8 cellular contexts compared by ENCODE assay signal in genomic region chr11:94493146-94493442, GRCh38. TPM values are rescaled to one million over a fixed set of nuclear protein-coding genes. Genes with fewer than 3 reads are reported as not detected.
DNase-seq lines count a peak whose midpoint lies in the region; ATAC-seq and TF ChIP-seq lines count a peak whose summit lies in the region.

No MANE protein-coding gene starts in this region.

- TF ChIP-seq CTCF in SU-DHL-6 (IDR thresholded peaks at IDR 0.05; ENCODE audit: insufficient read depth, low read length, poor library complexity, severe bottlenecking) (no peak), foreskin keratinocyte (conservative IDR thresholded peaks at IDR 0.05) (no peak)

- H3K27ac ChIP-seq in SU-DHL-6 (ENCODE audit: low read depth, low read length): 0 out of 2 replicates have a peak overlapping the region, but pooled peaks have one; percentile 45
- peak overlapping the region; percentile 81 for H3K27ac ChIP-seq in foreskin keratinocyte

- H3K27me3 ChIP-seq in SU-DHL-6 (ENCODE audit: low read length): no peaks in the 10 kb centered on the region
- H3K27me3 ChIP-seq in foreskin keratinocyte: no peaks in the 10 kb centered on the region
- no peaks in the 10 kb centered on the region for H3K27me3 ChIP-seq in skeletal muscle satellite cell (ENCODE audit: control insufficient read depth, insufficient read depth, low read length)

- H3K4me1 ChIP-seq in foreskin keratinocyte (peaks cover 18% of the 10 kb centered on the region), skeletal muscle satellite cell (ENCODE audit: control insufficient read depth, insufficient read depth, low read length) (peaks cover 18% of the 10 kb centered on the region)

- H3K4me3 ChIP-seq in SU-DHL-6 (ENCODE audit: insufficient read depth, low read length, poor library complexity, severe bottlenecking): peak overlapping the region; percentile 92
- H3K4me3 ChIP-seq in skeletal muscle satellite cell (ENCODE audit: low read length): peak overlapping the region; percentile 94

- DNase-seq in foreskin keratinocyte: no peak
- DNase-seq in NCI-H748 (lab: John Stamatoyannopoulos, UW; ENCODE audit: unreplicated experiment): no peak

- H3F3A ChIP-seq in SU-DHL-6 (ENCODE audit: insufficient read depth): 0 out of 2 replicates have a peak, but pooled peaks cover 4% of the 10 kb centered on the region

- no peaks in the 10 kb centered on the region for H3K9me2 ChIP-seq in SU-DHL-6 (replicated peaks; ENCODE audit: insufficient read depth, low read length)

- H3K9ac ChIP-seq in SU-DHL-6 (ENCODE audit: low read length) (peak overlapping the region; percentile 79), skeletal muscle satellite cell (ENCODE audit: low read depth, low read length) (peak overlapping the region; percentile 90)

- H3K9me3 ChIP-seq in SU-DHL-6 (ENCODE audit: insufficient read depth, low read length): no peaks in the 10 kb centered on the region
- H3K9me3 ChIP-seq in skeletal muscle satellite cell (replicated peaks; ENCODE audit: low read length): no peaks in the 10 kb centered on the region

- peaks cover 10% of the 10 kb centered on the region; the same call in 1 of the 2 replicates for H4K20me1 ChIP-seq in SU-DHL-6 (ENCODE audit: low read depth, low read length)

- peak overlapping the region; percentile 95 for H3K4me2 ChIP-seq in SU-DHL-6 (ENCODE audit: low read depth, low read length, poor library complexity, severe bottlenecking)
- H3K4me2 ChIP-seq in skeletal muscle satellite cell (ENCODE audit: low read length): peak overlapping the region; percentile 86

- ATAC-seq in GM19023 (IDR thresholded peaks at IDR 0.05; ENCODE audit: unreplicated experiment): peak; percentile 22
- peak; percentile 23 for ATAC-seq in HG02885 (IDR thresholded peaks at IDR 0.05; ENCODE audit: poor library complexity, unreplicated experiment)
- no peak for ATAC-seq in foreskin keratinocyte
- ATAC-seq in GM18861 (IDR thresholded peaks at IDR 0.05; ENCODE audit: unreplicated experiment): no peak
- no peak for ATAC-seq in HG02970 (IDR thresholded peaks at IDR 0.05; ENCODE audit: low FRiP score, unreplicated experiment)

- H2AFZ ChIP-seq in SU-DHL-6 (ENCODE audit: low read depth, low read length, severe bottlenecking): peak overlapping the region; percentile 88

- H3K79me2 ChIP-seq in SU-DHL-6 (ENCODE audit: insufficient read depth, low read length): peaks cover 48% of the 10 kb centered on the region

- H3K36me3 ChIP-seq in SU-DHL-6 (ENCODE audit: low read length) (peaks cover 28% of the 10 kb centered on the region; the same call in 1 of the 2 replicates), skeletal muscle satellite cell (ENCODE audit: insufficient read depth, low read length) (peaks cover 20% of the 10 kb centered on the region)

RNA-seq across cellular contexts. Expression of gene MRE11, which starts 0.6 kb away (rescaled TPM):
- total RNA-seq in foreskin keratinocyte: 18.7 and 20.8 TPM in 2 replicates
- polyA plus RNA-seq in foreskin keratinocyte: 6.7 and 8.8 TPM in 2 replicates
- 12.4 and 14.6 TPM in 2 replicates for total RNA-seq in skeletal muscle satellite cell (2012; rRNA removed)

RNA-seq across cellular contexts. Expression of gene ANKRD49, which starts 0.7 kb away (rescaled TPM):
- 11.7 and 11.9 TPM in 2 replicates for total RNA-seq in foreskin keratinocyte
- 5.5 and 7.4 TPM in 2 replicates for polyA plus RNA-seq in foreskin keratinocyte
- total RNA-seq in skeletal muscle satellite cell (2012; rRNA removed): 7.9 and 11.6 TPM in 2 replicates

RNA-seq across cellular contexts. Expression of gene C11orf97, which starts 19.2 kb away (rescaled TPM):
- not detected in 2 replicates for total RNA-seq in foreskin keratinocyte
- polyA plus RNA-seq in foreskin keratinocyte: not detected in 2 replicates
- not detected in 2 replicates for total RNA-seq in skeletal muscle satellite cell (2012; rRNA removed)

RNA-seq across cellular contexts. Expression of gene FUT4, which starts 50.6 kb away (rescaled TPM):
- total RNA-seq in foreskin keratinocyte: 2.4 and 3.2 TPM in 2 replicates
- polyA plus RNA-seq in foreskin keratinocyte: 1.3 and 1.5 TPM in 2 replicates
- 2.8 and 4.4 TPM in 2 replicates for total RNA-seq in skeletal muscle satellite cell (2012; rRNA removed)

Comparison
In these comparisons a context has a peak if more than half of its experiments do, and no peak if none do; other contexts are left out.
1. ATAC-seq: peak in GM19023 (single experiment) and HG02885 (single experiment); none in foreskin keratinocyte (single experiment), GM18861 (single experiment) and HG02970 (single experiment).